2 cellular contexts compared by ENCODE assay signal in the genomic region with DNA sequence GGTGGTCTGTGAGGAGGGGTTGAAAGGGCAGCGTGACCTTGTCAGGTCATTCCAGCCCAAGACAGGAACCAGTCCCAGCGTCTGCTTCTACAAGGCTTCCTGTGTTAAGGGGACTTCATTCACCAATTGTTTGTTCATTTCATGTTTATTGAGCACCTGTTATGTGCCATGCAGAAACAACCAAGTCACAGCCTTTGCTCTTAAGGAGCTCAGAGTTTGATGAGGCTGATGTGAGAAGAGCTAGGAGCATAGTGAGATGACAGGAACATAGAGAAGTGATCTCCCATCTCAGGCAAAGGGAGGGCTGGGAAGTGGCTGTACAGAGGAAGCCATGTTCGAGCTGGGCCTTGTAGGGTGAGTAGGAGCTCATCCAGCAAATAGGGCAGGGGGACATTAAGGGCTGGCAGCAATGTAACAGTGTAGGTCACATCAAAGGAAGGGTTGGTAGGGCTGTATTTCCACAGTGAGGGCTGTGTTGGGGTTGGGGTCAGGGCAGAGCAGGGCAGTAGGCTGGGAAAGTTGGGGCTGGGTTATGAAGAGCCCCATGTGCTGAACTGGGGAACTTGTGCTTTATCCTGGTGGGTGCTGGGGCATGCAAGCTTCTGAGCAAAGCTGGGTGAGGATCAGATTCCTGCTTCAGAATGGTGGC.
A peak's percentile ranks its signal among the peaks of the same experiment; 100 is the strongest.
TF ChIP-seq lines count a peak whose summit lies in the region.

No MANE protein-coding gene starts in this region.

TF ChIP-seq in SK-N-SH treated with all-trans-retinoic acid at 6 μM for 48 hours, 23 proteins besides CTCF, POLR2A, EP300 and RAD21:
- TF ChIP-seq ZNF70 (CRISPR knock-in tag; IDR thresholded peaks at IDR 0.05) = no peak
- no peak for TF ChIP-seq ZC3H10 (CRISPR knock-in tag; IDR thresholded peaks at IDR 0.05)
- no peak for TF ChIP-seq GLIS3 (CRISPR knock-in tag; IDR thresholded peaks at IDR 0.05)
- TF ChIP-seq ZFP30 (CRISPR knock-in tag; IDR thresholded peaks at IDR 0.05) = no peak
- peak; percentile 96 for TF ChIP-seq ZFP3 (CRISPR knock-in tag; IDR thresholded peaks at IDR 0.05)
- TF ChIP-seq CSDC2 (CRISPR knock-in tag; IDR thresholded peaks at IDR 0.05) = no peak

TF ChIP-seq in SK-N-SH, 30 proteins besides CTCF, POLR2A, EP300 and RAD21 (continued from another document):
- TF ChIP-seq TEAD4 (IDR thresholded peaks at IDR 0.05; ENCODE audit: borderline replicate concordance, insufficient read depth) (no peak), CHD2 (IDR thresholded peaks at IDR 0.05; ENCODE audit: low read length, partially characterized antibody) (no peak), RCOR1 (IDR thresholded peaks at IDR 0.05; ENCODE audit: low read length) (no peak), GABPA (IDR thresholded peaks at IDR 0.05; ENCODE audit: low read depth) (no peak), ELF1 (IDR thresholded peaks at IDR 0.05) (no peak), RXRA (IDR thresholded peaks at IDR 0.05; ENCODE audit: borderline replicate concordance, low read depth) (no peak), MEF2A (IDR thresholded peaks at IDR 0.05; ENCODE audit: borderline replicate concordance, low read depth) (no peak), SIN3A (IDR thresholded peaks at IDR 0.05; ENCODE audit: borderline replicate concordance, low read depth, low read length) (no peak)
- TF ChIP-seq, protein P1, sequence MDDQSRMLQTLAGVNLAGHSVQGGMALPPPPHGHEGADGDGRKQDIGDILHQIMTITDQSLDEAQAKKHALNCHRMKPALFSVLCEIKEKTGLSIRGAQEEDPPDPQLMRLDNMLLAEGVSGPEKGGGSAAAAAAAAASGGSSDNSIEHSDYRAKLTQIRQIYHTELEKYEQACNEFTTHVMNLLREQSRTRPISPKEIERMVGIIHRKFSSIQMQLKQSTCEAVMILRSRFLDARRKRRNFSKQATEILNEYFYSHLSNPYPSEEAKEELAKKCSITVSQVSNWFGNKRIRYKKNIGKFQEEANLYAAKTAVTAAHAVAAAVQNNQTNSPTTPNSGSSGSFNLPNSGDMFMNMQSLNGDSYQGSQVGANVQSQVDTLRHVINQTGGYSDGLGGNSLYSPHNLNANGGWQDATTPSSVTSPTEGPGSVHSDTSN (IDR thresholded peaks at IDR 0.05) = no peak
- TF ChIP-seq, protein P2, sequence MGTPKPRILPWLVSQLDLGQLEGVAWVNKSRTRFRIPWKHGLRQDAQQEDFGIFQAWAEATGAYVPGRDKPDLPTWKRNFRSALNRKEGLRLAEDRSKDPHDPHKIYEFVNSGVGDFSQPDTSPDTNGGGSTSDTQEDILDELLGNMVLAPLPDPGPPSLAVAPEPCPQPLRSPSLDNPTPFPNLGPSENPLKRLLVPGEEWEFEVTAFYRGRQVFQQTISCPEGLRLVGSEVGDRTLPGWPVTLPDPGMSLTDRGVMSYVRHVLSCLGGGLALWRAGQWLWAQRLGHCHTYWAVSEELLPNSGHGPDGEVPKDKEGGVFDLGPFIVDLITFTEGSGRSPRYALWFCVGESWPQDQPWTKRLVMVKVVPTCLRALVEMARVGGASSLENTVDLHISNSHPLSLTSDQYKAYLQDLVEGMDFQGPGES (IDR thresholded peaks at IDR 0.05; ENCODE audit: low read depth, low read length) = no peak
- TF ChIP-seq, protein P3, sequence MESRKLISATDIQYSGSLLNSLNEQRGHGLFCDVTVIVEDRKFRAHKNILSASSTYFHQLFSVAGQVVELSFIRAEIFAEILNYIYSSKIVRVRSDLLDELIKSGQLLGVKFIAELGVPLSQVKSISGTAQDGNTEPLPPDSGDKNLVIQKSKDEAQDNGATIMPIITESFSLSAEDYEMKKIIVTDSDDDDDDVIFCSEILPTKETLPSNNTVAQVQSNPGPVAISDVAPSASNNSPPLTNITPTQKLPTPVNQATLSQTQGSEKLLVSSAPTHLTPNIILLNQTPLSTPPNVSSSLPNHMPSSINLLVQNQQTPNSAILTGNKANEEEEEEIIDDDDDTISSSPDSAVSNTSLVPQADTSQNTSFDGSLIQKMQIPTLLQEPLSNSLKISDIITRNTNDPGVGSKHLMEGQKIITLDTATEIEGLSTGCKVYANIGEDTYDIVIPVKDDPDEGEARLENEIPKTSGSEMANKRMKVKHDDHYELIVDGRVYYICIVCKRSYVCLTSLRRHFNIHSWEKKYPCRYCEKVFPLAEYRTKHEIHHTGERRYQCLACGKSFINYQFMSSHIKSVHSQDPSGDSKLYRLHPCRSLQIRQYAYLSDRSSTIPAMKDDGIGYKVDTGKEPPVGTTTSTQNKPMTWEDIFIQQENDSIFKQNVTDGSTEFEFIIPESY (IDR thresholded peaks at IDR 0.05; ENCODE audit: borderline replicate concordance, low read depth) = no peak
